In the genomic region with DNA sequence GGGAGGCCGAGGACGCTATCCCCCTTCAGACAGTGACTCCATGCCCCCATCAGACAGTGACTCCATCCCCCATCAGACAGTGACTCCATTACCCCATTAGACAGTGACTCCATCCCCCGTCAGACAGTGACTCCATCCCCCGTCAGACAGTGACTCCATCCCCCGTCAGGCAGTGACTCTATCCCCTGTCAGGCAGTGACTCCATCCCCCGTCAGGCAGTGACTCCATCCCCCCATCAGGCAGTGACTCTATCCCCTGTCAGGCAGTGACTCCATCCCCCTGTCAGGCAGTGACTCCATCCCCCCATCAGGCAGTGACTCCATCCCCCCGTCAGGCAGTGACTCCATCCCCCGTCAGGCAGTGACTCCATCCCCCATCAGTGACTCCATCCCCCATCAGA, we compare ENCODE assay signal across 2 cellular contexts.
TF ChIP-seq lines count a peak whose summit lies in the region.

No MANE protein-coding gene starts in this region.

TF ChIP-seq in HEK293, 187 proteins besides CTCF, POLR2A, EP300 and RAD21:
- TF ChIP-seq ZNF350 (tag by site-specific recombination; IDR thresholded peaks at IDR 0.05) (no peak), SETDB1 (IDR thresholded peaks at IDR 0.05; ENCODE audit: insufficient read length, low read length) (peak; percentile 69)

TF ChIP-seq in H1, 55 proteins besides CTCF, POLR2A, EP300 and RAD21:
- TF ChIP-seq KDM1A (IDR thresholded peaks at IDR 0.05; ENCODE audit: borderline replicate concordance, low read length): peak; percentile 14; the same call in 1 of the 2 replicates
- TF ChIP-seq SRF (IDR thresholded peaks at IDR 0.05; ENCODE audit: low read depth, low read length): no peak
- TF ChIP-seq CHD2 (IDR thresholded peaks at IDR 0.05; ENCODE audit: low read length): no peak
- TF ChIP-seq JUND (IDR thresholded peaks at IDR 0.05; ENCODE audit: low read length): no peak
- TF ChIP-seq CREB1 (IDR thresholded peaks at IDR 0.05): no peak
- TF ChIP-seq POU5F1 (IDR thresholded peaks at IDR 0.05; ENCODE audit: low read depth, low read length): no peak
